In the genomic region with DNA sequence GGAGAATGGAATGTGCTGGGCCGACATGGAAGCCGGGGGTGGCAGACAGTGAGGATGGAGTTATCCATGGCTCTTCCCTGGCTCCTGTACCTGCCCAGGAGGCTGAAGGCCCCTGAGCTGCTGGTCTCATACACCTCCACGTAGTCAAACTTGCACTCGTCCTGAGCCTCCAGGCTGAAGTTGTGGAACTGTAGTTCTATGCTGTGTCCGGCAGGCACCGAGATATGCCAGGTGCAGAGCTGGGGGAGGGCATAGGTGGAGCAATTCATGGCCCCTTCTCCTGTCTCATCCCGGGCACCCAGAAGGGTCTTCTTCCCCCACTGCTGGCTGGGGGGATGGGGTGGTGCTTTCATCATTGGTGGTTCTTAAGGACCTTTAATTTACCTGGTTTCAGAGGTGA, we compare ENCODE assay signal across 1 cellular context.
TF ChIP-seq lines count a peak whose summit lies in the region.

No MANE protein-coding gene starts in this region.

TF ChIP-seq in H1, 55 proteins besides CTCF, POLR2A, EP300 and RAD21:
- TF ChIP-seq MAFK (IDR thresholded peaks at IDR 0.05; ENCODE audit: low read depth, low read length), result no peak
- TF ChIP-seq CHD1 (IDR thresholded peaks at IDR 0.05; ENCODE audit: low read depth, low read length), result no peak
- TF ChIP-seq SUZ12 (IDR thresholded peaks at IDR 0.05; ENCODE audit: low read length), result no peak
- TF ChIP-seq, protein P1, sequence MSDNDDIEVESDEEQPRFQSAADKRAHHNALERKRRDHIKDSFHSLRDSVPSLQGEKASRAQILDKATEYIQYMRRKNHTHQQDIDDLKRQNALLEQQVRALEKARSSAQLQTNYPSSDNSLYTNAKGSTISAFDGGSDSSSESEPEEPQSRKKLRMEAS (IDR thresholded peaks at IDR 0.05), result no peak
- TF ChIP-seq TAF7 (optimal IDR thresholded peaks at IDR 0.05; ENCODE audit: borderline replicate concordance, low read depth, low read length), result no peak
- TF ChIP-seq, protein P2, sequence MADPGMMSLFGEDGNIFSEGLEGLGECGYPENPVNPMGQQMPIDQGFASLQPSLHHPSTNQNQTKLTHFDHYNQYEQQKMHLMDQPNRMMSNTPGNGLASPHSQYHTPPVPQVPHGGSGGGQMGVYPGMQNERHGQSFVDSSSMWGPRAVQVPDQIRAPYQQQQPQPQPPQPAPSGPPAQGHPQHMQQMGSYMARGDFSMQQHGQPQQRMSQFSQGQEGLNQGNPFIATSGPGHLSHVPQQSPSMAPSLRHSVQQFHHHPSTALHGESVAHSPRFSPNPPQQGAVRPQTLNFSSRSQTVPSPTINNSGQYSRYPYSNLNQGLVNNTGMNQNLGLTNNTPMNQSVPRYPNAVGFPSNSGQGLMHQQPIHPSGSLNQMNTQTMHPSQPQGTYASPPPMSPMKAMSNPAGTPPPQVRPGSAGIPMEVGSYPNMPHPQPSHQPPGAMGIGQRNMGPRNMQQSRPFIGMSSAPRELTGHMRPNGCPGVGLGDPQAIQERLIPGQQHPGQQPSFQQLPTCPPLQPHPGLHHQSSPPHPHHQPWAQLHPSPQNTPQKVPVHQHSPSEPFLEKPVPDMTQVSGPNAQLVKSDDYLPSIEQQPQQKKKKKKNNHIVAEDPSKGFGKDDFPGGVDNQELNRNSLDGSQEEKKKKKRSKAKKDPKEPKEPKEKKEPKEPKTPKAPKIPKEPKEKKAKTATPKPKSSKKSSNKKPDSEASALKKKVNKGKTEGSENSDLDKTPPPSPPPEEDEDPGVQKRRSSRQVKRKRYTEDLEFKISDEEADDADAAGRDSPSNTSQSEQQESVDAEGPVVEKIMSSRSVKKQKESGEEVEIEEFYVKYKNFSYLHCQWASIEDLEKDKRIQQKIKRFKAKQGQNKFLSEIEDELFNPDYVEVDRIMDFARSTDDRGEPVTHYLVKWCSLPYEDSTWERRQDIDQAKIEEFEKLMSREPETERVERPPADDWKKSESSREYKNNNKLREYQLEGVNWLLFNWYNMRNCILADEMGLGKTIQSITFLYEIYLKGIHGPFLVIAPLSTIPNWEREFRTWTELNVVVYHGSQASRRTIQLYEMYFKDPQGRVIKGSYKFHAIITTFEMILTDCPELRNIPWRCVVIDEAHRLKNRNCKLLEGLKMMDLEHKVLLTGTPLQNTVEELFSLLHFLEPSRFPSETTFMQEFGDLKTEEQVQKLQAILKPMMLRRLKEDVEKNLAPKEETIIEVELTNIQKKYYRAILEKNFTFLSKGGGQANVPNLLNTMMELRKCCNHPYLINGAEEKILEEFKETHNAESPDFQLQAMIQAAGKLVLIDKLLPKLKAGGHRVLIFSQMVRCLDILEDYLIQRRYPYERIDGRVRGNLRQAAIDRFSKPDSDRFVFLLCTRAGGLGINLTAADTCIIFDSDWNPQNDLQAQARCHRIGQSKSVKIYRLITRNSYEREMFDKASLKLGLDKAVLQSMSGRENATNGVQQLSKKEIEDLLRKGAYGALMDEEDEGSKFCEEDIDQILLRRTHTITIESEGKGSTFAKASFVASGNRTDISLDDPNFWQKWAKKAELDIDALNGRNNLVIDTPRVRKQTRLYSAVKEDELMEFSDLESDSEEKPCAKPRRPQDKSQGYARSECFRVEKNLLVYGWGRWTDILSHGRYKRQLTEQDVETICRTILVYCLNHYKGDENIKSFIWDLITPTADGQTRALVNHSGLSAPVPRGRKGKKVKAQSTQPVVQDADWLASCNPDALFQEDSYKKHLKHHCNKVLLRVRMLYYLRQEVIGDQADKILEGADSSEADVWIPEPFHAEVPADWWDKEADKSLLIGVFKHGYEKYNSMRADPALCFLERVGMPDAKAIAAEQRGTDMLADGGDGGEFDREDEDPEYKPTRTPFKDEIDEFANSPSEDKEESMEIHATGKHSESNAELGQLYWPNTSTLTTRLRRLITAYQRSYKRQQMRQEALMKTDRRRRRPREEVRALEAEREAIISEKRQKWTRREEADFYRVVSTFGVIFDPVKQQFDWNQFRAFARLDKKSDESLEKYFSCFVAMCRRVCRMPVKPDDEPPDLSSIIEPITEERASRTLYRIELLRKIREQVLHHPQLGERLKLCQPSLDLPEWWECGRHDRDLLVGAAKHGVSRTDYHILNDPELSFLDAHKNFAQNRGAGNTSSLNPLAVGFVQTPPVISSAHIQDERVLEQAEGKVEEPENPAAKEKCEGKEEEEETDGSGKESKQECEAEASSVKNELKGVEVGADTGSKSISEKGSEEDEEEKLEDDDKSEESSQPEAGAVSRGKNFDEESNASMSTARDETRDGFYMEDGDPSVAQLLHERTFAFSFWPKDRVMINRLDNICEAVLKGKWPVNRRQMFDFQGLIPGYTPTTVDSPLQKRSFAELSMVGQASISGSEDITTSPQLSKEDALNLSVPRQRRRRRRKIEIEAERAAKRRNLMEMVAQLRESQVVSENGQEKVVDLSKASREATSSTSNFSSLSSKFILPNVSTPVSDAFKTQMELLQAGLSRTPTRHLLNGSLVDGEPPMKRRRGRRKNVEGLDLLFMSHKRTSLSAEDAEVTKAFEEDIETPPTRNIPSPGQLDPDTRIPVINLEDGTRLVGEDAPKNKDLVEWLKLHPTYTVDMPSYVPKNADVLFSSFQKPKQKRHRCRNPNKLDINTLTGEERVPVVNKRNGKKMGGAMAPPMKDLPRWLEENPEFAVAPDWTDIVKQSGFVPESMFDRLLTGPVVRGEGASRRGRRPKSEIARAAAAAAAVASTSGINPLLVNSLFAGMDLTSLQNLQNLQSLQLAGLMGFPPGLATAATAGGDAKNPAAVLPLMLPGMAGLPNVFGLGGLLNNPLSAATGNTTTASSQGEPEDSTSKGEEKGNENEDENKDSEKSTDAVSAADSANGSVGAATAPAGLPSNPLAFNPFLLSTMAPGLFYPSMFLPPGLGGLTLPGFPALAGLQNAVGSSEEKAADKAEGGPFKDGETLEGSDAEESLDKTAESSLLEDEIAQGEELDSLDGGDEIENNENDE (IDR thresholded peaks at IDR 0.05; ENCODE audit: insufficient replicate concordance, low read length), result no peak
- TF ChIP-seq HDAC2 (IDR thresholded peaks at IDR 0.05; ENCODE audit: borderline replicate concordance in 1 of 2, low read depth in 2 of 2, low read length in 2 of 2), result no peak
- TF ChIP-seq SIRT6 (IDR thresholded peaks at IDR 0.05; ENCODE audit: low read length), result no peak
- TF ChIP-seq RXRA (IDR thresholded peaks at IDR 0.05; ENCODE audit: insufficient read depth, low read depth, low read length), result no peak
- no peak for TF ChIP-seq POLR2AphosphoS5 (IDR thresholded peaks at IDR 0.05; ENCODE audit: low read depth, low read length)
- no peak for TF ChIP-seq SP2 (IDR thresholded peaks at IDR 0.05; ENCODE audit: low read length)
- TF ChIP-seq PHF8 (conservative IDR thresholded peaks at IDR 0.05; ENCODE audit: low read depth, low read length), result no peak
- no peak for TF ChIP-seq JUND (IDR thresholded peaks at IDR 0.05; ENCODE audit: low read length)
- no peak for TF ChIP-seq TBP (IDR thresholded peaks at IDR 0.05; ENCODE audit: low read depth, low read length)
- no peak for TF ChIP-seq CHD2 (IDR thresholded peaks at IDR 0.05; ENCODE audit: low read length)
- no peak for TF ChIP-seq NRF1 (IDR thresholded peaks at IDR 0.05; ENCODE audit: low read depth, low read length)
- TF ChIP-seq TEAD4 (IDR thresholded peaks at IDR 0.05; ENCODE audit: low read depth, low read length), result no peak
